In genomic region chr11:2551131-2551530, GRCh38 we compare ENCODE assay signal across 11 cellular contexts.
"Had no signal": no experiment of that assay in that cellular context is flagged by ENCODE, and none has a peak within 500 bp of the region (broad histone marks: within the 10 kb centered on the region; RNA-seq: fewer than 3 reads in every experiment).

No MANE protein-coding gene starts in this region.

- H3K9me3 ChIP-seq: SJSA1 had no signal

- H3K27ac Mint-ChIP-seq: activated CD4-positive, alpha-beta memory T cell treated with anti-CD3 and anti-CD28 coated beads for 36 hours; T-helper 2 cell treated with Interferon-gamma antibody and Interleukin-4, amounts not matched to agents 5 μg/mL and 100 μg/mL, for 36 hours had no signal

- DNase-seq: activated CD4-positive, alpha-beta memory T cell treated with anti-CD3 and anti-CD28 coated beads for 36 hours; activated naive CD4-positive, alpha-beta T cell treated with Interleukin-2 at 50 U/mL for 16 hours; activated T-cell treated with anti-CD3 and anti-CD28 coated beads, Interleukin-2, amount 50 U/mL, for 48 hours; amniotic stem cell; stimulated activated naive CD4-positive, alpha-beta T cell; SW 1271; trophoblast cell had no signal

- H3K27me3 Mint-ChIP-seq: activated CD4-positive, alpha-beta memory T cell treated with anti-CD3 and anti-CD28 coated beads for 36 hours had no signal

- H3K4me1 ChIP-seq: SJSA1 had no signal

- H3K36me3 ChIP-seq: SJSA1 had no signal

- H3K4me3 ChIP-seq: SJSA1, smooth muscle cell had no signal

- H3K4me3 Mint-ChIP-seq: activated CD4-positive, alpha-beta memory T cell treated with anti-CD3 and anti-CD28 coated beads for 36 hours; T-helper 2 cell treated with Interferon-gamma antibody and Interleukin-4, amounts not matched to agents 5 μg/mL and 100 μg/mL, for 36 hours had no signal

- H3K9me3 Mint-ChIP-seq: activated CD4-positive, alpha-beta memory T cell treated with anti-CD3 and anti-CD28 coated beads for 36 hours; T-helper 2 cell treated with Interferon-gamma antibody and Interleukin-4, amounts not matched to agents 5 μg/mL and 100 μg/mL, for 36 hours had no signal

- H3K4me2 ChIP-seq: smooth muscle cell had no signal

- ATAC-seq: activated CD4-positive, CD25-positive, alpha-beta regulatory T cell treated with anti-CD3 and anti-CD28 coated beads, Interleukin-2, amount 50 U/mL, for 24 hours had no signal

- H3K36me3 Mint-ChIP-seq: activated CD4-positive, alpha-beta memory T cell treated with anti-CD3 and anti-CD28 coated beads for 36 hours had no signal

- H3K27ac ChIP-seq: SJSA1 had no signal
